In genomic region chr16:15076161-15076560, GRCh38 we compare ENCODE assay signal across 8 cellular contexts. TPM values are rescaled to one million over a fixed set of nuclear protein-coding genes. Genes with fewer than 3 reads are reported as not detected.
DNase-seq lines count a peak whose midpoint lies in the region; ATAC-seq and TF ChIP-seq lines count a peak whose summit lies in the region.
"Not testable (repeated sequence)": the region's sequence is repeated elsewhere in the genome, so short reads cannot be mapped to it uniquely, and the experiment has no call there.

No MANE protein-coding gene starts in this region.

- ATAC-seq in CD4-positive, CD25-positive, alpha-beta regulatory T cell (ENCODE audit: low read depth in 2 of 2); central memory CD8-positive, alpha-beta T cell (replicated peaks; ENCODE audit: extremely low read depth, poor library complexity, severe bottlenecking); natural killer cell: not testable (repeated sequence)
- peak; percentile 30 to 77 for ATAC-seq in activated T-cell treated with anti-CD3 and anti-CD28 coated beads, Interleukin-2, amount 50 U/mL, for 4 hours
- ATAC-seq in stimulated activated naive CD8-positive, alpha-beta T cell treated with anti-CD3 and anti-CD28 coated beads, Interleukin-15, amount 100 ng/mL, for 72 hours, result peak; percentile 78

- not testable (repeated sequence) for H3K9me3 Mint-ChIP-seq in CD4-positive, CD25-positive, alpha-beta regulatory T cell; T-helper 1 cell treated with Interleukin-12 subunit alpha and Interleukin-12 subunit beta and Interleukin-4 antibody, amounts not matched to agents 30 μg/mL and 1 μg/mL, for 36 hours; activated CD4-positive, alpha-beta T cell treated with anti-CD3 and anti-CD28 coated beads, Interleukin-2, amount 10 ng/mL, durations not matched to agents 7 days and 5 days; activated T-cell treated with anti-CD3 and anti-CD28 coated beads, Interleukin-2, amount 50 U/mL, for 4 hours; activated naive CD4-positive, alpha-beta T cell treated with anti-CD3 and anti-CD28 coated beads, Interleukin-2, amount 50 U/mL, for 24 hours; central memory CD8-positive, alpha-beta T cell; natural killer cell; stimulated activated naive CD8-positive, alpha-beta T cell treated with anti-CD3 and anti-CD28 coated beads, Interleukin-15, amount 100 ng/mL, for 72 hours

- H3K36me3 ChIP-seq in CD4-positive, CD25-positive, alpha-beta regulatory T cell (ENCODE audit: control insufficient read depth, insufficient read depth, low read length), result peaks cover 47% of the 10 kb centered on the region

- H3K4me1 ChIP-seq in CD4-positive, CD25-positive, alpha-beta regulatory T cell (ENCODE audit: control insufficient read depth, insufficient read depth, low read length, poor library complexity, severe bottlenecking), result not testable (repeated sequence)

- H3K27ac ChIP-seq in CD4-positive, CD25-positive, alpha-beta regulatory T cell (ENCODE audit: insufficient read depth, low read length, poor library complexity, severe bottlenecking), result not testable (repeated sequence)

- DNase-seq in CD4-positive, CD25-positive, alpha-beta regulatory T cell, result peak in 1 of 3 donors; percentile 28
- DNase-seq in activated CD4-positive, alpha-beta T cell treated with anti-CD3 and anti-CD28 coated beads, Interleukin-2, amount 10 ng/mL, durations not matched to agents 7 days and 5 days; activated T-cell treated with anti-CD3 and anti-CD28 coated beads, Interleukin-2, amount 50 U/mL, for 4 hours; central memory CD8-positive, alpha-beta T cell (ENCODE audit: low spot score in 2 of 2); natural killer cell; stimulated activated naive CD8-positive, alpha-beta T cell treated with anti-CD3 and anti-CD28 coated beads, Interleukin-15, amount 100 ng/mL, for 72 hours: not testable (repeated sequence)

- H3K27me3 ChIP-seq in CD4-positive, CD25-positive, alpha-beta regulatory T cell (ENCODE audit: control insufficient read depth, insufficient read depth, low read length), result not testable (repeated sequence)

- POLR2A ChIA-PET in activated CD4-positive, alpha-beta T cell treated with anti-CD3 and anti-CD28 coated beads, Interleukin-2, amount 10 ng/mL, durations not matched to agents 7 days and 5 days (lab: Charles Lee), result not testable (repeated sequence)

- CTCF ChIA-PET in activated CD4-positive, alpha-beta T cell treated with anti-CD3 and anti-CD28 coated beads, Interleukin-2, amount 10 ng/mL, durations not matched to agents 7 days and 5 days (lab: Charles Lee), result not testable (repeated sequence)

- TF ChIP-seq CTCF in natural killer cell (IDR thresholded peaks at IDR 0.05), result not testable (repeated sequence)

- H3K27me3 Mint-ChIP-seq in CD4-positive, CD25-positive, alpha-beta regulatory T cell; T-helper 1 cell treated with Interleukin-12 subunit alpha and Interleukin-12 subunit beta and Interleukin-4 antibody, amounts not matched to agents 30 μg/mL and 1 μg/mL, for 36 hours (ENCODE audit: low read depth); activated CD4-positive, alpha-beta T cell treated with anti-CD3 and anti-CD28 coated beads, Interleukin-2, amount 10 ng/mL, durations not matched to agents 7 days and 5 days; activated T-cell treated with anti-CD3 and anti-CD28 coated beads, Interleukin-2, amount 50 U/mL, for 4 hours (ENCODE audit: low read depth); activated naive CD4-positive, alpha-beta T cell treated with anti-CD3 and anti-CD28 coated beads, Interleukin-2, amount 50 U/mL, for 24 hours; central memory CD8-positive, alpha-beta T cell; natural killer cell (ENCODE audit: low read depth in 2 of 2); stimulated activated naive CD8-positive, alpha-beta T cell treated with anti-CD3 and anti-CD28 coated beads, Interleukin-15, amount 100 ng/mL, for 72 hours: not testable (repeated sequence)

- intact Hi-C loops in natural killer cell (cut with micrococcal nuclease), result not testable (repeated sequence)

- peaks cover 0 to 16% (median 5%) of the 10 kb centered on the region in 4 donors for H3K4me1 Mint-ChIP-seq in CD4-positive, CD25-positive, alpha-beta regulatory T cell
- not testable (repeated sequence) for H3K4me1 Mint-ChIP-seq in T-helper 1 cell treated with Interleukin-12 subunit alpha and Interleukin-12 subunit beta and Interleukin-4 antibody, amounts not matched to agents 30 μg/mL and 1 μg/mL, for 36 hours (ENCODE audit: low read depth); activated CD4-positive, alpha-beta T cell treated with anti-CD3 and anti-CD28 coated beads, Interleukin-2, amount 10 ng/mL, durations not matched to agents 7 days and 5 days; activated T-cell treated with anti-CD3 and anti-CD28 coated beads, Interleukin-2, amount 50 U/mL, for 4 hours (ENCODE audit: low read depth); activated naive CD4-positive, alpha-beta T cell treated with anti-CD3 and anti-CD28 coated beads, Interleukin-2, amount 50 U/mL, for 24 hours; central memory CD8-positive, alpha-beta T cell; natural killer cell
- peaks cover 14% of the 10 kb centered on the region for H3K4me1 Mint-ChIP-seq in stimulated activated naive CD8-positive, alpha-beta T cell treated with anti-CD3 and anti-CD28 coated beads, Interleukin-15, amount 100 ng/mL, for 72 hours

- not testable (repeated sequence) for H3K9me3 ChIP-seq in CD4-positive, CD25-positive, alpha-beta regulatory T cell (ENCODE audit: control insufficient read depth in 2 of 2, low read length in 2 of 2)

- H3K27ac Mint-ChIP-seq in CD4-positive, CD25-positive, alpha-beta regulatory T cell, result peak overlapping the region in 2 of 3 donors; percentile 46 to 60
- H3K27ac Mint-ChIP-seq in T-helper 1 cell treated with Interleukin-12 subunit alpha and Interleukin-12 subunit beta and Interleukin-4 antibody, amounts not matched to agents 30 μg/mL and 1 μg/mL, for 36 hours, result peak overlapping the region; percentile 69
- H3K27ac Mint-ChIP-seq in activated CD4-positive, alpha-beta T cell treated with anti-CD3 and anti-CD28 coated beads, Interleukin-2, amount 10 ng/mL, durations not matched to agents 7 days and 5 days, result peak overlapping the region; percentile 66
- peak overlapping the region; percentile 74 for H3K27ac Mint-ChIP-seq in activated naive CD4-positive, alpha-beta T cell treated with anti-CD3 and anti-CD28 coated beads, Interleukin-2, amount 50 U/mL, for 24 hours
- peak overlapping the region; percentile 62 for H3K27ac Mint-ChIP-seq in central memory CD8-positive, alpha-beta T cell (ENCODE audit: low read depth)
- peak overlapping the region; percentile 26 for H3K27ac Mint-ChIP-seq in natural killer cell
- peak overlapping the region; percentile 15 for H3K27ac Mint-ChIP-seq in stimulated activated naive CD8-positive, alpha-beta T cell treated with anti-CD3 and anti-CD28 coated beads, Interleukin-15, amount 100 ng/mL, for 72 hours

- H3K4me3 ChIP-seq in CD4-positive, CD25-positive, alpha-beta regulatory T cell (ENCODE audit: low read depth, low read length), result not testable (repeated sequence)

- peaks cover 43% of the 10 kb centered on the region for H3K36me3 Mint-ChIP-seq in CD4-positive, CD25-positive, alpha-beta regulatory T cell
- H3K36me3 Mint-ChIP-seq in T-helper 1 cell treated with Interleukin-12 subunit alpha and Interleukin-12 subunit beta and Interleukin-4 antibody, amounts not matched to agents 30 μg/mL and 1 μg/mL, for 36 hours (ENCODE audit: low read depth), result peaks cover 46% of the 10 kb centered on the region
- H3K36me3 Mint-ChIP-seq in activated CD4-positive, alpha-beta T cell treated with anti-CD3 and anti-CD28 coated beads, Interleukin-2, amount 10 ng/mL, durations not matched to agents 7 days and 5 days (ENCODE audit: low read depth), result peaks cover 61% of the 10 kb centered on the region
- H3K36me3 Mint-ChIP-seq in activated T-cell treated with anti-CD3 and anti-CD28 coated beads, Interleukin-2, amount 50 U/mL, for 4 hours (ENCODE audit: insufficient read depth), result peaks cover 44% of the 10 kb centered on the region
- peaks cover 18% of the 10 kb centered on the region for H3K36me3 Mint-ChIP-seq in activated naive CD4-positive, alpha-beta T cell treated with anti-CD3 and anti-CD28 coated beads, Interleukin-2, amount 50 U/mL, for 24 hours
- peaks cover 79% of the 10 kb centered on the region for H3K36me3 Mint-ChIP-seq in central memory CD8-positive, alpha-beta T cell (ENCODE audit: insufficient read depth)
- H3K36me3 Mint-ChIP-seq in natural killer cell, result peaks cover 25% of the 10 kb centered on the region

- not testable (repeated sequence) for H3K4me3 Mint-ChIP-seq in CD4-positive, CD25-positive, alpha-beta regulatory T cell; T-helper 1 cell treated with Interleukin-12 subunit alpha and Interleukin-12 subunit beta and Interleukin-4 antibody, amounts not matched to agents 30 μg/mL and 1 μg/mL, for 36 hours; activated CD4-positive, alpha-beta T cell treated with anti-CD3 and anti-CD28 coated beads, Interleukin-2, amount 10 ng/mL, durations not matched to agents 7 days and 5 days; activated T-cell treated with anti-CD3 and anti-CD28 coated beads, Interleukin-2, amount 50 U/mL, for 4 hours; activated naive CD4-positive, alpha-beta T cell treated with anti-CD3 and anti-CD28 coated beads, Interleukin-2, amount 50 U/mL, for 24 hours; central memory CD8-positive, alpha-beta T cell; natural killer cell; stimulated activated naive CD8-positive, alpha-beta T cell treated with anti-CD3 and anti-CD28 coated beads, Interleukin-15, amount 100 ng/mL, for 72 hours

RNA-seq across cellular contexts. Expression of gene RRN3, which starts 17.9 kb away (rescaled TPM):
- total RNA-seq in CD4-positive, CD25-positive, alpha-beta regulatory T cell, result 29.9 TPM
- polyA plus RNA-seq in CD4-positive, CD25-positive, alpha-beta regulatory T cell, result 10 to 100 TPM; 21.6 to 31.3 (median 27.1) TPM
- 10 to 100 TPM; 27.4 to 27.9 TPM for total RNA-seq in activated CD4-positive, alpha-beta T cell treated with anti-CD3 and anti-CD28 coated beads, Interleukin-2, amount 10 ng/mL, durations not matched to agents 7 days and 5 days
- 10 to 100 TPM; 47.5 to 60.7 (median 57.4) TPM for total RNA-seq in activated T-cell treated with anti-CD3 and anti-CD28 coated beads, Interleukin-2, amount 50 U/mL, for 4 hours
- 10 to 100 TPM; 40.8 to 45.3 (median 43.4) TPM for total RNA-seq in natural killer cell

RNA-seq across cellular contexts. Expression of gene NTAN1, which starts 20.3 kb away (rescaled TPM):
- total RNA-seq in CD4-positive, CD25-positive, alpha-beta regulatory T cell, result 46.8 TPM
- polyA plus RNA-seq in CD4-positive, CD25-positive, alpha-beta regulatory T cell, result 100 to 1,000 TPM in 2 of 4 donors, 10 to 100 TPM in 2; 75.4 to 115 (median 96.7) TPM
- 10 to 100 TPM; 50.0 to 57.2 TPM for total RNA-seq in activated CD4-positive, alpha-beta T cell treated with anti-CD3 and anti-CD28 coated beads, Interleukin-2, amount 10 ng/mL, durations not matched to agents 7 days and 5 days
- total RNA-seq in activated T-cell treated with anti-CD3 and anti-CD28 coated beads, Interleukin-2, amount 50 U/mL, for 4 hours, result 10 to 100 TPM; 17.6 to 18.6 (median 18.0) TPM
- total RNA-seq in natural killer cell, result 10 to 100 TPM; 26.7 to 35.1 (median 30.3) TPM

Comparison
In these comparisons a context has a peak if more than half of its experiments do, and no peak if none do; other contexts are left out.
1. H3K27ac Mint-ChIP-seq: peak in every context shown above with its lines; median percentile 74 in activated naive CD4-positive, alpha-beta T cell treated with anti-CD3 and anti-CD28 coated beads, Interleukin-2, amount 50 U/mL, for 24 hours; 69 in T-helper 1 cell treated with Interleukin-12 subunit alpha and Interleukin-12 subunit beta and Interleukin-4 antibody, amounts not matched to agents 30 μg/mL and 1 μg/mL, for 36 hours; 66 in activated CD4-positive, alpha-beta T cell treated with anti-CD3 and anti-CD28 coated beads, Interleukin-2, amount 10 ng/mL, durations not matched to agents 7 days and 5 days; 62 in central memory CD8-positive, alpha-beta T cell; 53 in CD4-positive, CD25-positive, alpha-beta regulatory T cell; 26 in natural killer cell; 15 in stimulated activated naive CD8-positive, alpha-beta T cell treated with anti-CD3 and anti-CD28 coated beads, Interleukin-15, amount 100 ng/mL, for 72 hours.